Comparison of ENCODE assay signal across 8 cellular contexts in genomic region chr10:132537713-132538020, GRCh38. TPM values are rescaled to one million over a fixed set of nuclear protein-coding genes. Genes with fewer than 3 reads are reported as not detected.
DNase-seq lines count a peak whose midpoint lies in the region; ATAC-seq and TF ChIP-seq lines count a peak whose summit lies in the region.

Gene INPP5A, plus strand, starts transcription at chr10:132537787. Its CDS starts 310 bp downstream, at chr10:132538097.

- H3K4me3 ChIP-seq in brain microvascular endothelial cell (ENCODE audit: low read depth, low read length) = peak within 1 kb of the TSS; percentile 70
- peak within 1 kb of the TSS; percentile 54 to 80 (median 75) for H3K4me3 ChIP-seq in liver (ENCODE audit: low read depth in 1 of 3, low read length in 3 of 3)
- H3K4me3 ChIP-seq in thymus (ENCODE audit: low read length) = peak within 1 kb of the TSS; percentile 81

- peak within 1 kb of the TSS; percentile 79 for H3K27ac Mint-ChIP-seq in activated naive CD4-positive, alpha-beta T cell treated with anti-CD3 and anti-CD28 coated beads, Interleukin-2, amount 50 U/mL, for 24 hours

- H3K27ac ChIP-seq in brain microvascular endothelial cell (peak within 1 kb of the TSS; percentile 72), liver (ENCODE audit: low read depth in 1 of 2, low read length in 2 of 2) (peak within 1 kb of the TSS; percentile 57 to 74), thymus (ENCODE audit: low read depth) (peak within 1 kb of the TSS; percentile 77)

- ATAC-seq in HG02973 (IDR thresholded peaks at IDR 0.05; ENCODE audit: unreplicated experiment) = no peak
- no peak for ATAC-seq in HG03469 (IDR thresholded peaks at IDR 0.05; ENCODE audit: unreplicated experiment)

- in situ Hi-C loops in brain microvascular endothelial cell (cut with HindIII; ENCODE audit: low pct_ligation_motif_present, low sequenced_read_pairs) = no loop called here

- H3K27me3 ChIP-seq in brain microvascular endothelial cell (replicated peaks) = no peaks in the 10 kb centered on the region
- H3K27me3 ChIP-seq in liver (ENCODE audit: control insufficient read depth in 4 of 4, insufficient read depth in 4 of 4, low read length in 3 of 4) = no peaks in the 10 kb centered on the region
- no peaks in the 10 kb centered on the region for H3K27me3 ChIP-seq in thymus (ENCODE audit: control insufficient read depth, insufficient read depth)

- peak within 1 kb of the TSS; percentile 89 to 97 for H3K9ac ChIP-seq in liver (ENCODE audit: low read depth in 1 of 2, low read length in 2 of 2)

- H3K36me3 ChIP-seq in brain microvascular endothelial cell (replicated peaks) = no peaks in the 10 kb centered on the region
- no peaks in the 10 kb centered on the region for H3K36me3 ChIP-seq in liver (ENCODE audit: control insufficient read depth in 4 of 4, insufficient read depth in 3 of 4, low read depth in 1 of 4, low read length in 3 of 4)
- no peaks in the 10 kb centered on the region for H3K36me3 ChIP-seq in thymus (ENCODE audit: control insufficient read depth, insufficient read depth)

- DNase-seq in activated naive CD4-positive, alpha-beta T cell (lab: John Stamatoyannopoulos, UW) = no peak
- DNase-seq in brain microvascular endothelial cell (no peak), Kasumi-1 (lab: John Stamatoyannopoulos, UW) (no peak)

- peaks cover 50% of the 10 kb centered on the region for H3K4me1 Mint-ChIP-seq in activated naive CD4-positive, alpha-beta T cell treated with anti-CD3 and anti-CD28 coated beads, Interleukin-2, amount 50 U/mL, for 24 hours

- peaks cover 11 to 51% (median 41%) of the 10 kb centered on the region in 4 donors for H3K4me1 ChIP-seq in liver (ENCODE audit: control insufficient read depth in 4 of 4, insufficient read depth in 4 of 4, low read length in 3 of 4)
- H3K4me1 ChIP-seq in thymus (ENCODE audit: control insufficient read depth, insufficient read depth, low read length) = peaks cover 38% of the 10 kb centered on the region

- peaks cover 2% of the 10 kb centered on the region for H3K36me3 Mint-ChIP-seq in activated naive CD4-positive, alpha-beta T cell treated with anti-CD3 and anti-CD28 coated beads, Interleukin-2, amount 50 U/mL, for 24 hours

- no peak for TF ChIP-seq CTCF in brain microvascular endothelial cell (IDR thresholded peaks at IDR 0.05; ENCODE audit: low read depth, low read length, missing control alignments)
- TF ChIP-seq CTCF in liver (IDR thresholded peaks at IDR 0.05; ENCODE audit: low read depth, low read length, missing input control) = no peak

- H3K27me3 Mint-ChIP-seq in activated naive CD4-positive, alpha-beta T cell treated with anti-CD3 and anti-CD28 coated beads, Interleukin-2, amount 50 U/mL, for 24 hours = no peaks in the 10 kb centered on the region

- WGBS in liver = 3% methylated on average over 53 of the region's 53 CpGs
- under 1% methylated on average over 53 of the region's 53 CpGs for WGBS in thymus

- H3K9me3 ChIP-seq in liver (ENCODE audit: control insufficient read depth in 4 of 4, low read length in 3 of 4) = no peaks in the 10 kb centered on the region
- H3K9me3 ChIP-seq in thymus (ENCODE audit: control insufficient read depth) = no peaks in the 10 kb centered on the region

- peak within 1 kb of the TSS; percentile 83 for H3K4me3 Mint-ChIP-seq in activated naive CD4-positive, alpha-beta T cell treated with anti-CD3 and anti-CD28 coated beads, Interleukin-2, amount 50 U/mL, for 24 hours

- H3K9me3 Mint-ChIP-seq in activated naive CD4-positive, alpha-beta T cell treated with anti-CD3 and anti-CD28 coated beads, Interleukin-2, amount 50 U/mL, for 24 hours = no peaks in the 10 kb centered on the region

- TF ChIP-seq RAD21 in liver (IDR thresholded peaks at IDR 0.05) = no peak

TF ChIP-seq in liver, 16 proteins besides CTCF, POLR2A, EP300 and RAD21:
- no peak for TF ChIP-seq HNF4G (IDR thresholded peaks at IDR 0.05)
- no peak for TF ChIP-seq FOXA1 (IDR thresholded peaks at IDR 0.05)
- no peak for TF ChIP-seq ATF3 (IDR thresholded peaks at IDR 0.05)
- no peak for TF ChIP-seq SP1 (IDR thresholded peaks at IDR 0.05)
- no peak for TF ChIP-seq GABPA (IDR thresholded peaks at IDR 0.05 in 1 of 2, conservative IDR thresholded peaks at IDR 0.05 in 1 of 2)
- no peak for TF ChIP-seq RXRA (IDR thresholded peaks at IDR 0.05)
- no peak for TF ChIP-seq NR2F2 (IDR thresholded peaks at IDR 0.05)
- no peak for TF ChIP-seq MAX (IDR thresholded peaks at IDR 0.05)
- no peak for TF ChIP-seq FOXA2 (IDR thresholded peaks at IDR 0.05)
- TF ChIP-seq JUND (IDR thresholded peaks at IDR 0.05) = no peak
- no peak for TF ChIP-seq ZBTB33 (IDR thresholded peaks at IDR 0.05)
TF ChIP-seq in liver: peak in this region for 0.

RNA-seq across cellular contexts. Expression of gene INPP5A, which starts in this region (rescaled TPM):
- 10 to 100 TPM; 12.6 to 26.5 TPM for total RNA-seq in liver
- 1 to 10 TPM; 4.3 to 9.1 TPM for polyA plus RNA-seq in liver
- polyA plus RNA-seq in thymus = 14.6 TPM
